ENCODE assay signal across 24 cellular contexts in the genomic region with DNA sequence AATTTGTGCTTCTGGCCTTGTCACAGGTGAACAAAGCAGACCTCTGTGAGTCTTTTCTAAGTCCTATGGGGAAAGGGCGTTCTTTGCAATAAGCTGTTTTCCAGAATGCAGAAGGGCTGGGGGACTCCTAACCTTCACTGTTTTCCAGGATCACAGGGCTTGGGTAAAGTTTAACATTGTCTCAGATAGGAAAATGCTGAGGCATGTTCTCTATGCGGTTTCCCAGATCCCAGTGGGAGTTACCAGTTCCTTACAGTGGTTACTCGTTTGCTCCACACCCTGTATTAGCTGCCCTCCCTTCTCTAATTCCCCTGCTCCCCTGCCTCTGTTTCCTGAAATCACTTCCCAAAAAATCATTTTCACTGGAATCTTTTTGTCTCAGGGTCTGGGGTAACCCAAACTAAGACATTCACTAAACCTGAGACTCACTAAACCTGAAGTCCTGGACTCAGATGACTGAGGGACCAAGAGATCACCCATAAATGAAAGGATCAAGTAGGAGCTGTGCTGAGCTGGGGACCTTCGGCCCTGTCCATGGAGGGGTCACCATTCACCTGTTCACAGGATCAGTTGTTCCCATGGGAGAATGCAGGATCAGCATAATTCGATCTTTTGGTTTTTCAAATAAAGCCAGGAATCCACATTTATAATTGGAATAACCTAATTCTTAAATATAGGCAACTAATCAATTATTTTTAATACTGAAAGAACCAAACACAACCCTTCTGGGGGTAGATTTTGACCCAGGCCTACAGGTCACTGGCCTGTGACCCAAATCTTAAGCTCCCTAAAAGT.
A peak's percentile ranks its signal among the peaks of the same experiment; 100 is the strongest.
DNase-seq lines count a peak whose midpoint lies in the region; ATAC-seq, FAIRE-seq and TF ChIP-seq lines count a peak whose summit lies in the region.
"Had no signal": no experiment of that assay in that cellular context is flagged by ENCODE, and none has a peak within 500 bp of the region (broad histone marks: within the 10 kb centered on the region; RNA-seq: fewer than 3 reads in every experiment).

No MANE protein-coding gene starts in this region.

- H3K4me1 Mint-ChIP-seq in CD8-positive, alpha-beta memory T cell: no peaks in the 10 kb centered on the region
- H3K4me1 Mint-ChIP-seq: CD4-positive, alpha-beta memory T cell had no signal

- no peak overlapping the region for H3K23ac ChIP-seq in IMR-90 (ENCODE audit: low read depth, low read length)

- H3K79me2 ChIP-seq in HepG2 (ENCODE audit: insufficient read depth, low read length): no peaks in the 10 kb centered on the region

- no peak for TF ChIP-seq EP300 in A549 (IDR thresholded peaks at IDR 0.05)
- no peak for TF ChIP-seq EP300 in HepG2 (IDR thresholded peaks at IDR 0.05; ENCODE audit: low read depth in 2 of 2, low read length in 2 of 2)
- no peak for TF ChIP-seq EP300 in HepG2 (CRISPR knock-in tag; IDR thresholded peaks at IDR 0.05; ENCODE audit: borderline replicate concordance)

- H3K4ac ChIP-seq in IMR-90 (ENCODE audit: low read depth, low read length): no peak overlapping the region

- peaks cover 0 to 2% (median 0%) of the 10 kb centered on the region in 3 donors for H3K36me3 Mint-ChIP-seq in CD8-positive, alpha-beta memory T cell

- no peak overlapping the region for H4K5ac ChIP-seq in IMR-90 (ENCODE audit: low read depth, low read length)

- no peaks in the 10 kb centered on the region for H3K79me1 ChIP-seq in IMR-90 (ENCODE audit: low read depth in 1 of 2, low read length in 2 of 2)

- TF ChIP-seq POLR2A in A549 (IDR thresholded peaks at IDR 0.05; ENCODE audit: low read length): no peak
- no peak for TF ChIP-seq POLR2A in IMR-90 (IDR thresholded peaks at IDR 0.05; ENCODE audit: low read depth, low read length)
- no peak for TF ChIP-seq POLR2A in HepG2 (IDR thresholded peaks at IDR 0.05; ENCODE audit: insufficient read depth in 1 of 2, low read depth in 2 of 2, low read length in 2 of 2)

- H3K4me2 ChIP-seq in A549: no peak overlapping the region
- H3K4me2 ChIP-seq in IMR-90 (ENCODE audit: low read depth, low read length): no peak overlapping the region
- H3K4me2 ChIP-seq in HepG2 (ENCODE audit: low read depth, low read length): peak overlapping the region; percentile 5; the same call in 1 of the 2 replicates
- H3K4me2 ChIP-seq: PC-9 had no signal

- no peak overlapping the region for H2BK120ac ChIP-seq in IMR-90 (ENCODE audit: low read depth, low read length)

- dilution Hi-C loops in IMR-90 (cut with HindIII; ENCODE audit: low sequenced_read_pairs, unreplicated experiment): no loop called here

- H3K18ac ChIP-seq in IMR-90 (ENCODE audit: low read depth, low read length): no peak overlapping the region

- H2AFZ ChIP-seq in IMR-90 (replicated peaks; ENCODE audit: low read length, poor library complexity): no peak overlapping the region
- H2AFZ ChIP-seq in HepG2 (ENCODE audit: low read length): no peak overlapping the region
- H2AFZ ChIP-seq: PC-9 had no signal

- ATAC-seq in A549: no peak
- ATAC-seq in IMR-90 (ENCODE audit: low read depth): no peak
- ATAC-seq in HepG2: peak; percentile 67
- peak; percentile 41 for ATAC-seq in sciatic nerve
- ATAC-seq in GM18861 (IDR thresholded peaks at IDR 0.05; ENCODE audit: unreplicated experiment): no peak
- ATAC-seq: GM12878, HCT116, Right ventricle myocardium inferior, SK-N-SH treated with all-trans-retinoic acid at 6 μM for 48 hours had no signal

- TF ChIP-seq RAD21 in A549 (conservative IDR thresholded peaks at IDR 0.05 in 1 of 2, IDR thresholded peaks at IDR 0.05 in 1 of 2) (no peak), IMR-90 (IDR thresholded peaks at IDR 0.05; ENCODE audit: low read length) (no peak), HepG2 (CRISPR knock-in tag; IDR thresholded peaks at IDR 0.05) (no peak)

- no peak overlapping the region for H3K4me3 ChIP-seq in A549
- H3K4me3 ChIP-seq in IMR-90 (ENCODE audit: insufficient read depth, low read depth, low read length): no peak overlapping the region
- no peak overlapping the region for H3K4me3 ChIP-seq in HepG2 (replicated peaks in 1 of 3; ENCODE audit: insufficient read depth in 1 of 3, low read depth in 2 of 3, low read length in 3 of 3)
- no peak overlapping the region for H3K4me3 ChIP-seq in CD8-positive, alpha-beta memory T cell (ENCODE audit: low read length)
- H3K4me3 ChIP-seq: GM12878, MG63, PC-9, SJCRH30 had no signal

- H3K27me3 ChIP-seq in IMR-90 (ENCODE audit: control insufficient read depth, insufficient read depth, low read length) (no peaks in the 10 kb centered on the region; the same call in 1 of the 2 replicates), HepG2 (ENCODE audit: control insufficient read depth in 1 of 2, insufficient read depth in 2 of 2, low read length in 2 of 2) (no peaks in the 10 kb centered on the region)
- H3K27me3 ChIP-seq in CD8-positive, alpha-beta memory T cell (ENCODE audit: insufficient read depth, low read length, poor library complexity, severe bottlenecking): no peaks in the 10 kb centered on the region
- H3K27me3 ChIP-seq: MG63, SJCRH30 had no signal

- WGBS in A549 (ENCODE audit: missing lambda C conversion rate): 66% methylated on average over 5 of the region's 5 CpGs
- 43% methylated on average over 2 of the region's 5 CpGs; no CpG with 5 or more reads in 1 of the 2 experiments for WGBS in IMR-90 (ENCODE audit: extremely low coverage in 2 of 2, insufficient read length in 1 of 2), 2 experiments
- 48% methylated on average over 5 of the region's 5 CpGs for WGBS in HepG2 (ENCODE audit: low lambda C conversion rate)

- H3K27ac Mint-ChIP-seq in CD8-positive, alpha-beta memory T cell: no peak overlapping the region
- H3K27ac Mint-ChIP-seq: CD4-positive, alpha-beta memory T cell had no signal

- H3K56ac ChIP-seq in IMR-90 (ENCODE audit: extremely low read depth, insufficient read depth, low read length): no peak overlapping the region

- no peak overlapping the region for H2BK20ac ChIP-seq in IMR-90 (ENCODE audit: low read depth, low read length)

- H3K9me3 Mint-ChIP-seq in CD8-positive, alpha-beta memory T cell: peaks cover 0 to 3% (median 0%) of the 10 kb centered on the region in 5 donors

- no peak overlapping the region for H2AK9ac ChIP-seq in IMR-90 (replicated peaks; ENCODE audit: low read depth, low read length, poor library complexity)

- no peaks in the 10 kb centered on the region for H4K20me1 ChIP-seq in IMR-90 (ENCODE audit: insufficient read depth, low read length)
- no peaks in the 10 kb centered on the region for H4K20me1 ChIP-seq in HepG2 (ENCODE audit: insufficient read depth, low read length)

- BruUV-seq in IMR-90 (replicated peaks; lab: Mats Ljungman, UMichigan) (no TSS peak), HepG2 (replicated peaks; lab: Mats Ljungman, UMichigan) (no TSS peak)

- POLR2A ChIA-PET in A549 (lab: Yijun Ruan, JAX) (no interaction called here), IMR-90 (lab: Charles Lee; ENCODE audit: unreplicated experiment) (no interaction called here), HepG2 (lab: Yijun Ruan, JAX) (no interaction called here)
- POLR2A ChIA-PET in CD8-positive, alpha-beta memory T cell (lab: Charles Lee): no interaction called here

- H3K9me1 ChIP-seq in IMR-90 (ENCODE audit: insufficient read depth, low read length): no peaks in the 10 kb centered on the region

- no peak overlapping the region for H3K9ac ChIP-seq in IMR-90 (ENCODE audit: low read depth, low read length)
- no peak overlapping the region for H3K9ac ChIP-seq in HepG2 (ENCODE audit: insufficient read depth, low read depth, low read length)

- in situ Hi-C loops in IMR-90 (cut with MboI; ENCODE audit: low sequenced_read_pairs): no loop called here
- in situ Hi-C loops in HepG2 (cut with HindIII; ENCODE audit: extremely low pct_ligation_motif_present, low pct_unique_long_range_greater_than_20kb): loop anchor here (25.0 kb wide), 1 partner anchor 335 kb away; no protein-coding TSS in a partner anchor

- FAIRE-seq in A549 (lab: Jason Lieb, UNC) (no peak), HepG2 (lab: Jason Lieb, UNC) (peak; percentile 28)
- FAIRE-seq: GM12878 had no signal

- DNase-seq in A549 (ENCODE audit: low read depth in 1 of 2, low spot score in 1 of 2) (no peak), IMR-90 (no peak), HepG2 (ENCODE audit: low spot score) (peak; percentile 36), sciatic nerve (ENCODE audit: low spot score) (no peak), NCI-H146 treated with DMSO at 0.1 percent for 48 hours (lab: John Stamatoyannopoulos, UW; ENCODE audit: unreplicated experiment) (no peak)
- DNase-seq in CD8-positive, alpha-beta memory T cell: no peak
- DNase-seq: 8988T; C1 segment of cervical spinal cord; Caco-2; CD4-positive, alpha-beta memory T cell; GDM1; KBM-7; MG63; NCI-H1694; NCI-H2081; NCI-H2227 treated with DMSO at 0.1 percent for 48 hours; NCI-H526 treated with DMSO at 0.1 percent for 48 hours; PC-9; SJCRH30 had no signal

- H3K27me3 Mint-ChIP-seq in CD8-positive, alpha-beta memory T cell: peaks cover 0 to 1% of the 10 kb centered on the region in 2 donors
- H3K27me3 Mint-ChIP-seq: CD4-positive, alpha-beta memory T cell had no signal

- H3K9me3 ChIP-seq in A549: no peaks in the 10 kb centered on the region
- H3K9me3 ChIP-seq in IMR-90 (ENCODE audit: control insufficient read depth, insufficient read depth, low read length): no peaks in the 10 kb centered on the region
- H3K9me3 ChIP-seq in HepG2 (ENCODE audit: low read length): no peaks in the 10 kb centered on the region
- H3K9me3 ChIP-seq in CD8-positive, alpha-beta memory T cell (ENCODE audit: low read length): no peaks in the 10 kb centered on the region
- H3K9me3 ChIP-seq: Caco-2, MG63, SJCRH30 had no signal

- H3K36me3 ChIP-seq in IMR-90 (ENCODE audit: control insufficient read depth, insufficient read depth, low read length): no peaks in the 10 kb centered on the region
- H3K36me3 ChIP-seq in HepG2 (replicated peaks in 1 of 2; ENCODE audit: control insufficient read depth in 1 of 2, insufficient read depth in 2 of 2, low read length in 2 of 2): no peaks in the 10 kb centered on the region
- H3K36me3 ChIP-seq in CD8-positive, alpha-beta memory T cell (ENCODE audit: insufficient read depth, low read length): no peaks in the 10 kb centered on the region
- H3K36me3 ChIP-seq: MG63, SJCRH30 had no signal

- TF ChIP-seq CTCF in A549 (IDR thresholded peaks at IDR 0.05): no peak
- no peak for TF ChIP-seq CTCF in IMR-90 (conservative IDR thresholded peaks at IDR 0.05; ENCODE audit: low read depth, low read length)
- no peak for TF ChIP-seq CTCF in HepG2 (CRISPR knock-in tag; IDR thresholded peaks at IDR 0.05)

- no peak overlapping the region for H4K8ac ChIP-seq in IMR-90 (ENCODE audit: low read depth in 2 of 2, low read length in 2 of 2)

- no peak overlapping the region for H3K14ac ChIP-seq in IMR-90 (replicated peaks; ENCODE audit: low read depth, low read length)

- no peak overlapping the region for H2AK5ac ChIP-seq in IMR-90 (ENCODE audit: low read depth, low read length)

- no peak overlapping the region for H2BK15ac ChIP-seq in IMR-90 (ENCODE audit: low read depth, low read length)

- intact Hi-C loops in IMR-90 (cut with micrococcal nuclease): no loop called here
- intact Hi-C loops in HepG2 (cut with micrococcal nuclease; ENCODE audit: unreplicated experiment): no loop called here
- intact Hi-C loops in sciatic nerve (cut with DNase I): no loop called here

- peaks cover 5% of the 10 kb centered on the region for H3K4me1 ChIP-seq in A549
- no peaks in the 10 kb centered on the region for H3K4me1 ChIP-seq in IMR-90 (ENCODE audit: control insufficient read depth, insufficient read depth, low read length)
- peaks cover 18% of the 10 kb centered on the region for H3K4me1 ChIP-seq in HepG2 (ENCODE audit: insufficient read depth, low read length)
- H3K4me1 ChIP-seq in CD8-positive, alpha-beta memory T cell (ENCODE audit: insufficient read depth, low read length): no peaks in the 10 kb centered on the region
- H3K4me1 ChIP-seq: SJCRH30 had no signal

- H3K27ac ChIP-seq in A549 (no peak overlapping the region), IMR-90 (ENCODE audit: insufficient read depth, low read length) (no peak overlapping the region), HepG2 (ENCODE audit: extremely low read length, insufficient read depth, low read length) (no peak overlapping the region)
- no peak overlapping the region for H3K27ac ChIP-seq in CD8-positive, alpha-beta memory T cell (ENCODE audit: low read depth, low read length)
- H3K27ac ChIP-seq: PC-9, SJCRH30 had no signal

- no peak overlapping the region for H3K4me3 Mint-ChIP-seq in CD8-positive, alpha-beta memory T cell
- H3K4me3 Mint-ChIP-seq: CD4-positive, alpha-beta memory T cell had no signal

- no peak overlapping the region for H4K91ac ChIP-seq in IMR-90 (ENCODE audit: insufficient read depth, low read depth, low read length)

- H2BK5ac ChIP-seq in IMR-90 (ENCODE audit: low read depth, low read length, poor library complexity, severe bottlenecking): no peak overlapping the region

- CTCF ChIA-PET in A549 (lab: Yijun Ruan, JAX) (interaction anchor here (1.3 to 1.6 kb wide), 4 partner anchors 10 to 27 kb away, joined by 3 to 6 read pairs (median 4); no protein-coding TSS in a partner anchor), IMR-90 (lab: Yijun Ruan, JAX) (no interaction called here), HepG2 (lab: Yijun Ruan, JAX; ENCODE audit: low intra/inter-chr PET ratio, low total read pairs) (no interaction called here)
- CTCF ChIA-PET in CD8-positive, alpha-beta memory T cell (lab: Charles Lee): no interaction called here

Comparison
In these comparisons a context has a peak if more than half of its experiments do, and no peak if none do; other contexts are left out.
1. ATAC-seq: peak in HepG2 (single experiment) and sciatic nerve (single experiment); none in A549 (0 of 2), IMR-90 (single experiment) and GM18861 (single experiment).
2. Of the 38 proteins assayed by ChIP-seq in both HepG2 and A549: peak only in HepG2: none; only in A549: none; in both: MAFK; in neither: 37.